In the genomic region with DNA sequence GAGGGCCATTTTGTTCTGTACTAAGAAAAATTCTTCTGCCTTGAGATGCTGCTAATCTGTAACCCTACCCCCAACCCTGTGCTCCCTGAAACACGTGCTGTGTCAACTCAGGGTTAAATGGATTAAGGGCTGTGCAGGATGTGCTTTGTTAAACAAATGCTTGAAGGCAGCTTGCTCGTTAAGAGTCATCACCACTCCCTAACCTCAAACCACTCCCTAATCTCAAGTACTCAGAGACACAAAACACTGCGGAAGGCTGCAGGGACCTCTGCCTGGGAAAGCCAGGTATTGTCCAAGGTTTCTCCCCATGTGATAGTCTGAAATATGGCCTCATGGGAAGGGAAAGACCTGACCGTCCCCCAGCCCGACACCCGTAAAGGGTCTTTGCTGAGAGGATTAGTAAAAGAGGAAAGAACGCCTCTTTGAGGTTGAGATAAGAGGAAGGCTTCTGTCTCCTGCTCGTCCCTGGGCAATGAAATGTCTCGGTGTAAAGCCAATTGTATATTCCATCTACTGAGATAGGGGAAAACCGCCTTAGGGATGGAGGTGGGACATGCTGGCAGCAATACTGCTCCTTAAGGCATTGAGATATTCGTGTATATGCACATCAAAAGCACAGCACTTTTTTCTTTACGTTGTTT, we compare ENCODE assay signal across 8 cellular contexts. TPM values are rescaled to one million over a fixed set of nuclear protein-coding genes. Genes with fewer than 3 reads are reported as not detected.
DNase-seq lines count a peak whose midpoint lies in the region; FAIRE-seq and TF ChIP-seq lines count a peak whose summit lies in the region.
"Not testable (repeated sequence)": the region's sequence is repeated elsewhere in the genome, so short reads cannot be mapped to it uniquely, and the experiment has no call there.

No MANE protein-coding gene starts in this region.

- H3K9ac ChIP-seq in OCI-LY3 (ENCODE audit: low read length); skeletal muscle satellite cell (ENCODE audit: low read depth, low read length): not testable (repeated sequence)
- H3K9ac ChIP-seq in keratinocyte (ENCODE audit: control insufficient read depth, extremely low read depth, insufficient read depth, low read length): peak overlapping the region; percentile 65

- H3K4me1 ChIP-seq in CD8-positive, alpha-beta memory T cell (ENCODE audit: insufficient read depth, low read length): peaks cover 32% of the 10 kb centered on the region
- H3K4me1 ChIP-seq in OCI-LY3 (ENCODE audit: low read length): peaks cover 20% of the 10 kb centered on the region
- peaks cover 37% of the 10 kb centered on the region for H3K4me1 ChIP-seq in keratinocyte (ENCODE audit: control insufficient read depth, extremely low read depth, insufficient read depth, low read length)
- H3K4me1 ChIP-seq in skeletal muscle satellite cell (ENCODE audit: control insufficient read depth, insufficient read depth, low read length): peaks cover 36% of the 10 kb centered on the region

- not testable (repeated sequence) for H3K9me3 Mint-ChIP-seq in CD8-positive, alpha-beta memory T cell; HFFc6; activated CD4-positive, alpha-beta T cell treated with anti-CD3 and anti-CD28 coated beads, Interleukin-2, amount 10 ng/mL, durations not matched to agents 24 days and 14 days

- not testable (repeated sequence) for H3K4me3 ChIP-seq in CD8-positive, alpha-beta memory T cell (ENCODE audit: low read length); choroid plexus epithelial cell (ENCODE audit: low read depth, low read length); skeletal muscle satellite cell (ENCODE audit: low read length)
- H3K4me3 ChIP-seq in OCI-LY3 (ENCODE audit: low read length): peak overlapping the region; percentile 3; the same call in 1 of the 2 replicates
- H3K4me3 ChIP-seq in keratinocyte (ENCODE audit: control insufficient read depth in 2 of 3, extremely low read depth in 1 of 3, insufficient read depth in 2 of 3, low read depth in 1 of 3, low read length in 3 of 3): peak overlapping the region in 1 of 3 experiments; percentile 27

- H3K9me1 ChIP-seq in keratinocyte (ENCODE audit: control insufficient read depth, extremely low read depth, insufficient read depth, low read length): not testable (repeated sequence)

- H3K36me3 ChIP-seq in CD8-positive, alpha-beta memory T cell (ENCODE audit: insufficient read depth, low read length); OCI-LY3 (replicated peaks; ENCODE audit: low read depth, low read length); keratinocyte (ENCODE audit: control insufficient read depth in 2 of 2, extremely low read depth in 1 of 2, insufficient read depth in 2 of 2, low read length in 2 of 2); skeletal muscle satellite cell (ENCODE audit: insufficient read depth, low read length): not testable (repeated sequence)

- CTCF ChIA-PET in CD8-positive, alpha-beta memory T cell (lab: Charles Lee): not testable (repeated sequence)

- H4K20me1 ChIP-seq in OCI-LY3 (ENCODE audit: insufficient read depth, low read length); keratinocyte (ENCODE audit: control insufficient read depth, extremely low read depth, insufficient read depth, low read length): not testable (repeated sequence)

- peak overlapping the region in 4 of 7 donors; percentile 24 to 65 (median 43) for H3K4me3 Mint-ChIP-seq in CD8-positive, alpha-beta memory T cell
- H3K4me3 Mint-ChIP-seq in HFFc6: peak overlapping the region; percentile 67
- H3K4me3 Mint-ChIP-seq in activated CD4-positive, alpha-beta T cell treated with anti-CD3 and anti-CD28 coated beads, Interleukin-2, amount 10 ng/mL, durations not matched to agents 24 days and 14 days: peak overlapping the region; percentile 29

- not testable (repeated sequence) for H3K27me3 ChIP-seq in CD8-positive, alpha-beta memory T cell (ENCODE audit: insufficient read depth, low read length, poor library complexity, severe bottlenecking); OCI-LY3 (ENCODE audit: low read depth, low read length); keratinocyte (ENCODE audit: control insufficient read depth, extremely low read depth, insufficient read depth, low read length); skeletal muscle satellite cell (ENCODE audit: control insufficient read depth, insufficient read depth, low read length)

- POLR2A ChIA-PET in CD8-positive, alpha-beta memory T cell (lab: Charles Lee): not testable (repeated sequence)

- TF ChIP-seq CTCF in HFFc6 (IDR thresholded peaks at IDR 0.05); OCI-LY3 (IDR thresholded peaks at IDR 0.05; ENCODE audit: low read depth, low read length): not testable (repeated sequence)
- TF ChIP-seq CTCF in choroid plexus epithelial cell (conservative IDR thresholded peaks at IDR 0.05; ENCODE audit: low read depth, low read length): peak; percentile 24
- TF ChIP-seq CTCF in keratinocyte (optimal IDR thresholded peaks at IDR 0.05 in 1 of 3, IDR thresholded peaks at IDR 0.05 in 1 of 3, conservative IDR thresholded peaks at IDR 0.05 in 1 of 3; ENCODE audit: extremely low read depth in 1 of 3, insufficient read depth in 2 of 3, low read length in 3 of 3): peak in 1 of 3 experiments; percentile 20

- peaks cover 24 to 35% (median 28%) of the 10 kb centered on the region in 3 donors for H3K4me1 Mint-ChIP-seq in CD8-positive, alpha-beta memory T cell
- peaks cover 34% of the 10 kb centered on the region for H3K4me1 Mint-ChIP-seq in HFFc6 (ENCODE audit: low read depth)
- peaks cover 32% of the 10 kb centered on the region for H3K4me1 Mint-ChIP-seq in activated CD4-positive, alpha-beta T cell treated with anti-CD3 and anti-CD28 coated beads, Interleukin-2, amount 10 ng/mL, durations not matched to agents 24 days and 14 days

- not testable (repeated sequence) for H3K27ac ChIP-seq in CD8-positive, alpha-beta memory T cell (ENCODE audit: low read depth, low read length); OCI-LY3 (ENCODE audit: low read length)
- peak overlapping the region; percentile 53 for H3K27ac ChIP-seq in keratinocyte (ENCODE audit: control insufficient read depth, insufficient read depth, low read length)

- dilution Hi-C loops in keratinocyte (cut with MboI; ENCODE audit: extremely low pct_ligation_motif_present, low sequenced_read_pairs): not testable (repeated sequence)

- H3K79me2 ChIP-seq in OCI-LY3 (ENCODE audit: low read length); keratinocyte (ENCODE audit: control insufficient read depth, insufficient read depth, low read length): not testable (repeated sequence)

- H2AFZ ChIP-seq in OCI-LY3 (ENCODE audit: low read depth, low read length): 0 out of 2 replicates have a peak overlapping the region, but pooled peaks have one; percentile 6
- peak overlapping the region; percentile 78 for H2AFZ ChIP-seq in keratinocyte (ENCODE audit: control insufficient read depth, low read length)

- H3K27me3 Mint-ChIP-seq in CD8-positive, alpha-beta memory T cell; HFFc6 (ENCODE audit: insufficient read depth); activated CD4-positive, alpha-beta T cell treated with anti-CD3 and anti-CD28 coated beads, Interleukin-2, amount 10 ng/mL, durations not matched to agents 24 days and 14 days: not testable (repeated sequence)

- not testable (repeated sequence) for FAIRE-seq in keratinocyte (lab: Jason Lieb, UNC)

- H3K27ac Mint-ChIP-seq in CD8-positive, alpha-beta memory T cell: peak overlapping the region in 4 of 8 donors; percentile 53 to 80 (median 68)
- H3K27ac Mint-ChIP-seq in HFFc6: peak overlapping the region; percentile 80
- H3K27ac Mint-ChIP-seq in activated CD4-positive, alpha-beta T cell treated with anti-CD3 and anti-CD28 coated beads, Interleukin-2, amount 10 ng/mL, durations not matched to agents 24 days and 14 days: not testable (repeated sequence)

- peak in 1 of 5 donors; percentile 49 for DNase-seq in CD8-positive, alpha-beta memory T cell
- DNase-seq in HFFc6 (peak; percentile 59), NCI-H187 treated with DMSO at 0.1 percent for 48 hours (lab: John Stamatoyannopoulos, UW) (peak; percentile 27), choroid plexus epithelial cell (ENCODE audit: low read depth) (peak; percentile 57), keratinocyte (ENCODE audit: low read depth, low spot score) (peak; percentile 57)
- DNase-seq in activated CD4-positive, alpha-beta T cell treated with anti-CD3 and anti-CD28 coated beads, Interleukin-2, amount 10 ng/mL, durations not matched to agents 24 days and 14 days: peak; percentile 75

- H3K36me3 Mint-ChIP-seq in CD8-positive, alpha-beta memory T cell; HFFc6 (ENCODE audit: low read depth); activated CD4-positive, alpha-beta T cell treated with anti-CD3 and anti-CD28 coated beads, Interleukin-2, amount 10 ng/mL, durations not matched to agents 24 days and 14 days (ENCODE audit: low read depth): not testable (repeated sequence)

- H3K4me2 ChIP-seq in OCI-LY3 (ENCODE audit: low read length) (peak overlapping the region; percentile 25), keratinocyte (ENCODE audit: control insufficient read depth, extremely low read depth, insufficient read depth, low read depth, low read length) (peak overlapping the region; percentile 73), skeletal muscle satellite cell (ENCODE audit: low read length) (peak overlapping the region; percentile 51)

- intact Hi-C loops in activated CD4-positive, alpha-beta T cell treated with anti-CD3 and anti-CD28 coated beads, Interleukin-2, amount 10 ng/mL, durations not matched to agents 24 days and 14 days (cut with micrococcal nuclease): not testable (repeated sequence)

- not testable (repeated sequence) for H3K9me3 ChIP-seq in CD8-positive, alpha-beta memory T cell (ENCODE audit: low read length); OCI-LY3 (ENCODE audit: insufficient read depth, low read length); keratinocyte (ENCODE audit: control insufficient read depth, low read depth, low read length); skeletal muscle satellite cell (replicated peaks; ENCODE audit: low read length)

RNA-seq across cellular contexts. Expression of a gene that starts 4.2 kb away (rescaled TPM):
- total RNA-seq in CD8-positive, alpha-beta memory T cell: 1 to 10 TPM; 3.3 to 4.2 TPM
- polyA plus RNA-seq in CD8-positive, alpha-beta memory T cell: 17.2 TPM
- total RNA-seq in HFFc6 (2021; fragmentation: NEBNext Ultra II Directional; extraction: Animal tissue kit (Norgen Biotek cat#: 25700)): 10 to 100 TPM; 20.7 to 25.6 (median 21.6) TPM
- 6.8 and 8.1 TPM in 2 replicates for total RNA-seq in activated CD4-positive, alpha-beta T cell treated with anti-CD3 and anti-CD28 coated beads, Interleukin-2, amount 10 ng/mL, durations not matched to agents 24 days and 14 days
- 28.7 to 49.6 TPM (median 35.9 TPM) in 3 replicates for polyA plus RNA-seq in keratinocyte
- polyA plus RNA-seq in keratinocyte (2011; ENCODE audit: low read depth): 55.9 TPM
- polyA plus RNA-seq in keratinocyte (2011; cell fraction: cytosol; rRNA removed): 26.0 and 27.3 TPM in 2 replicates
- 47.1 and 59.1 TPM in 2 replicates for polyA plus RNA-seq in keratinocyte (2011; cell fraction: nucleus; rRNA removed)
- 31.4 and 41.1 TPM in 2 replicates for polyA plus RNA-seq in keratinocyte (2012; ENCODE audit: low replicate concordance)
- polyA minus RNA-seq in keratinocyte: 4.9 to 9.0 TPM (median 7.5 TPM) in 3 replicates
- polyA minus RNA-seq in keratinocyte (2011; cell fraction: cytosol; rRNA and poly(A)+ RNA removed): 4.4 TPM
- 8.5 and 10.8 TPM in 2 replicates for polyA minus RNA-seq in keratinocyte (2011; cell fraction: nucleus; rRNA and poly(A)+ RNA removed)
- 3.5 and 3.8 TPM in 2 replicates for total RNA-seq in skeletal muscle satellite cell (2012; rRNA removed)

RNA-seq across cellular contexts. Expression of a gene that starts 8.8 kb away (rescaled TPM):
- 10 to 100 TPM; 29.9 to 31.7 TPM for total RNA-seq in CD8-positive, alpha-beta memory T cell
- 18.3 TPM for polyA plus RNA-seq in CD8-positive, alpha-beta memory T cell
- total RNA-seq in HFFc6 (2021; fragmentation: NEBNext Ultra II Directional; extraction: Animal tissue kit (Norgen Biotek cat#: 25700)): 10 to 100 TPM; 26.6 to 41.2 (median 29.9) TPM
- total RNA-seq in activated CD4-positive, alpha-beta T cell treated with anti-CD3 and anti-CD28 coated beads, Interleukin-2, amount 10 ng/mL, durations not matched to agents 24 days and 14 days: 45.6 and 46.5 TPM in 2 replicates
- polyA plus RNA-seq in keratinocyte: 16.3 to 32.4 TPM (median 19.8 TPM) in 3 replicates
- polyA plus RNA-seq in keratinocyte (2011; ENCODE audit: low read depth): 21.3 TPM
- 10.8 and 28.7 TPM in 2 replicates for polyA plus RNA-seq in keratinocyte (2011; cell fraction: cytosol; rRNA removed)
- 17.4 and 24.0 TPM in 2 replicates for polyA plus RNA-seq in keratinocyte (2011; cell fraction: nucleus; rRNA removed)
- 33.0 and 39.1 TPM in 2 replicates for polyA plus RNA-seq in keratinocyte (2012; ENCODE audit: low replicate concordance)
- polyA minus RNA-seq in keratinocyte: 16.8 to 40.5 TPM (median 26.5 TPM) in 3 replicates
- 53.1 TPM for polyA minus RNA-seq in keratinocyte (2011; cell fraction: cytosol; rRNA and poly(A)+ RNA removed)
- 16.2 and 19.7 TPM in 2 replicates for polyA minus RNA-seq in keratinocyte (2011; cell fraction: nucleus; rRNA and poly(A)+ RNA removed)
- total RNA-seq in skeletal muscle satellite cell (2012; rRNA removed): 30.4 and 32.7 TPM in 2 replicates

RNA-seq across cellular contexts. Expression of a gene that starts 28.1 kb away (rescaled TPM):
- 100 to 1,000 TPM; 198 to 202 TPM for total RNA-seq in CD8-positive, alpha-beta memory T cell
- polyA plus RNA-seq in CD8-positive, alpha-beta memory T cell: 260 TPM
- total RNA-seq in HFFc6 (2021; fragmentation: NEBNext Ultra II Directional; extraction: Animal tissue kit (Norgen Biotek cat#: 25700)): 100 to 1,000 TPM; 168 to 187 (median 174) TPM
- total RNA-seq in activated CD4-positive, alpha-beta T cell treated with anti-CD3 and anti-CD28 coated beads, Interleukin-2, amount 10 ng/mL, durations not matched to agents 24 days and 14 days: 198 and 210 TPM in 2 replicates
- 89.9 to 142 TPM (median 98.4 TPM) in 3 replicates for polyA plus RNA-seq in keratinocyte
- 191 TPM for polyA plus RNA-seq in keratinocyte (2011; ENCODE audit: low read depth)
- polyA plus RNA-seq in keratinocyte (2011; cell fraction: cytosol; rRNA removed): 102 and 125 TPM in 2 replicates
- 40.2 and 40.7 TPM in 2 replicates for polyA plus RNA-seq in keratinocyte (2011; cell fraction: nucleus; rRNA removed)
- polyA plus RNA-seq in keratinocyte (2012; ENCODE audit: low replicate concordance): 96.6 and 119 TPM in 2 replicates
- polyA minus RNA-seq in keratinocyte: 37.6 to 47.8 TPM (median 38.7 TPM) in 3 replicates
- polyA minus RNA-seq in keratinocyte (2011; cell fraction: cytosol; rRNA and poly(A)+ RNA removed): 90.5 TPM
- 4.9 and 9.6 TPM in 2 replicates for polyA minus RNA-seq in keratinocyte (2011; cell fraction: nucleus; rRNA and poly(A)+ RNA removed)
- total RNA-seq in skeletal muscle satellite cell (2012; rRNA removed): 73.6 and 76.3 TPM in 2 replicates
